Comparison of ENCODE assay signal across 21 cellular contexts in the genomic region with DNA sequence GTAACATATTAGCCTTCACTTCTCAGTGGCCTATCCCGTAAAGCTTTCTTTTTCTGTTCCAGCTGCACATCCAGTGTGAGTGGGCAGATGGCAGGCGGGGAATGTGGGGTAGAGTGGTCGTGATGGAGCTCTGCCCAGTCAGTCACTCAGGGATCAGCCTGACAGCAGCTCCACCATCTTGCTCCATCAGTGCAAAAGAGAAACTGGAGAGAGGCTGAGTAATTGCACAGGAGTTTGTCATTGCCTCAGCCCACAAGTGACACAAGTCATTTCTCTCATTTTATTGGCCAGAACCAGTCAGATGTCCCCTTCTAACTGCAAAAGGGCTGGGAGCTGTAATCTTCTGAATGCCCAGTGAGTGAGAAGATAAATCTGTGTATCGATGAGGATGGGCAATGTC.
"Had no signal": no experiment of that assay in that cellular context is flagged by ENCODE, and none has a peak within 500 bp of the region (broad histone marks: within the 10 kb centered on the region; RNA-seq: fewer than 3 reads in every experiment).

No MANE protein-coding gene starts in this region.

- ATAC-seq: effector memory CD8-positive, alpha-beta T cell; gastrocnemius medialis; left lung; natural killer cell; right cardiac atrium; upper lobe of right lung had no signal

- H3K4me1 ChIP-seq: gastrocnemius medialis, left lung, suprapubic skin, upper lobe of right lung had no signal

- H3K36me3 Mint-ChIP-seq: memory B cell, natural killer cell had no signal

- H3K4me1 Mint-ChIP-seq: activated CD4-positive, alpha-beta memory T cell treated with anti-CD3 and anti-CD28 coated beads, Interleukin-2, amount 10 ng/mL, durations not matched to agents 7 days and 5 days; memory B cell; natural killer cell had no signal

- H3K36me3 ChIP-seq: gastrocnemius medialis, left lung, suprapubic skin, upper lobe of right lung had no signal

- DNase-seq: activated CD4-positive, alpha-beta memory T cell treated with anti-CD3 and anti-CD28 coated beads, Interleukin-2, amount 10 ng/mL, durations not matched to agents 7 days and 5 days; activated CD4-positive, alpha-beta T cell treated with anti-CD3 and anti-CD28 coated beads for 1 hour; activated CD8-positive, alpha-beta memory T cell treated with anti-CD3 and anti-CD28 coated beads, Interleukin-2, amount 50 U/mL, for 48 hours; activated effector memory CD4-positive, alpha-beta T cell treated with Interleukin-2 at 50 U/mL for 16 hours; anterior cingulate cortex; cerebellar nuclear complex; effector memory CD8-positive, alpha-beta T cell; gastrocnemius medialis; islet precursor cell; left lung; natural killer cell; right cardiac atrium; stimulated activated naive CD4-positive, alpha-beta T cell; T-helper 2 cell; upper lobe of right lung had no signal

- H3K4me3 ChIP-seq: gastrocnemius medialis, left lung, smooth muscle cell, suprapubic skin, upper lobe of right lung had no signal

- H3K27ac ChIP-seq: epithelial cell of prostate, gastrocnemius medialis, left lung, suprapubic skin, upper lobe of right lung had no signal

- H3K27ac Mint-ChIP-seq: activated CD4-positive, alpha-beta memory T cell treated with anti-CD3 and anti-CD28 coated beads, Interleukin-2, amount 10 ng/mL, durations not matched to agents 7 days and 5 days; activated naive CD8-positive, alpha-beta T cell; dendritic cell treated with granulocyte-macrophage colony-stimulating factor and Interleukin-4, amounts not matched to agents 40 ng/mL and 50 ng/mL, for 4 days; effector memory CD8-positive, alpha-beta T cell; memory B cell; natural killer cell had no signal

- H3K4me3 Mint-ChIP-seq: activated CD4-positive, alpha-beta memory T cell treated with anti-CD3 and anti-CD28 coated beads, Interleukin-2, amount 10 ng/mL, durations not matched to agents 7 days and 5 days; activated naive CD8-positive, alpha-beta T cell; dendritic cell treated with granulocyte-macrophage colony-stimulating factor and Interleukin-4, amounts not matched to agents 40 ng/mL and 50 ng/mL, for 4 days; effector memory CD8-positive, alpha-beta T cell; memory B cell; natural killer cell had no signal

- H3K9me3 Mint-ChIP-seq: effector memory CD8-positive, alpha-beta T cell; natural killer cell had no signal

- H3K9me3 ChIP-seq: gastrocnemius medialis, left lung, suprapubic skin, upper lobe of right lung had no signal

- H3K27me3 ChIP-seq: gastrocnemius medialis, left lung, suprapubic skin, upper lobe of right lung had no signal

- H3K4me2 ChIP-seq: smooth muscle cell had no signal

- H3K27me3 Mint-ChIP-seq: activated CD4-positive, alpha-beta memory T cell treated with anti-CD3 and anti-CD28 coated beads, Interleukin-2, amount 10 ng/mL, durations not matched to agents 7 days and 5 days; dendritic cell treated with granulocyte-macrophage colony-stimulating factor and Interleukin-4, amounts not matched to agents 40 ng/mL and 50 ng/mL, for 4 days had no signal
